1 cellular context compared by ENCODE assay signal in genomic region chr6:6885521-6886088, GRCh38.
TF ChIP-seq lines count a peak whose summit lies in the region.

No MANE protein-coding gene starts in this region.

TF ChIP-seq in HepG2, 621 proteins besides CTCF, POLR2A, EP300 and RAD21 (continued from another document):
- TF ChIP-seq PAF1 (CRISPR knock-in tag; IDR thresholded peaks at IDR 0.05) = no peak
- TF ChIP-seq ATAD3A (CRISPR knock-in tag; IDR thresholded peaks at IDR 0.05) = no peak
- TF ChIP-seq NFYC (CRISPR knock-in tag; IDR thresholded peaks at IDR 0.05) = no peak
- TF ChIP-seq ZNF704 (CRISPR knock-in tag; IDR thresholded peaks at IDR 0.05; ENCODE audit: borderline replicate concordance) = no peak
- no peak for TF ChIP-seq ELF4 (CRISPR knock-in tag; IDR thresholded peaks at IDR 0.05; ENCODE audit: borderline replicate concordance)
- TF ChIP-seq MED1 (CRISPR knock-in tag; IDR thresholded peaks at IDR 0.05) = no peak
- no peak for TF ChIP-seq ATF5 (CRISPR knock-in tag; IDR thresholded peaks at IDR 0.05; ENCODE audit: low read depth)
